Comparison of ENCODE assay signal across 9 cellular contexts in the genomic region with DNA sequence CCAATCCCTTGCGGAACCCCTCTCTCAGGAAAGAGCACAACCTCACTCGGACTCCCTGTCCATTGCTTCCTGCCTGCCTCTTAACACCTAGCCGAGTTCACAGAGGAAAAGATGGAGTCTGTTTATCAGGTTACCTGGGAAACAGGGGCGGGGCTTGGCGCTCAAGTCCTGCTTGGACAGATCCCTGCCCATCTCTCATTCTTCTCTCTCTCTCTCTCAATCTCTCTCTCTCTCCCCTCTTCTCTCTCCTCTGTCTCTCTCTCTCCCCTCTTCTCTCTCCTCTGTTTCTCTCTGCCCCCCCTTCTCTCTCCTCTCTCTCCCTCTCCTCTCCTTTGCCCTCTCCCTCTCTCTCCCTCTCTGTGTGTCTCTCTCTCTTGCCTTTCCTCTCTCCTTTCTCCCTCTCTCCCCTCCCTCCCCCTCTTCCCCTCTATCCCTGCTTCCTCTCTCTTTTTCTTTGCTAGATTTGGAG. TPM values are rescaled to one million over a fixed set of nuclear protein-coding genes. Genes with fewer than 3 reads are reported as not detected.
DNase-seq lines count a peak whose midpoint lies in the region; ATAC-seq and TF ChIP-seq lines count a peak whose summit lies in the region.
"Had no signal": no experiment of that assay in that cellular context is flagged by ENCODE, and none has a peak within 500 bp of the region (broad histone marks: within the 10 kb centered on the region; RNA-seq: fewer than 3 reads in every experiment).

A gene with protein sequence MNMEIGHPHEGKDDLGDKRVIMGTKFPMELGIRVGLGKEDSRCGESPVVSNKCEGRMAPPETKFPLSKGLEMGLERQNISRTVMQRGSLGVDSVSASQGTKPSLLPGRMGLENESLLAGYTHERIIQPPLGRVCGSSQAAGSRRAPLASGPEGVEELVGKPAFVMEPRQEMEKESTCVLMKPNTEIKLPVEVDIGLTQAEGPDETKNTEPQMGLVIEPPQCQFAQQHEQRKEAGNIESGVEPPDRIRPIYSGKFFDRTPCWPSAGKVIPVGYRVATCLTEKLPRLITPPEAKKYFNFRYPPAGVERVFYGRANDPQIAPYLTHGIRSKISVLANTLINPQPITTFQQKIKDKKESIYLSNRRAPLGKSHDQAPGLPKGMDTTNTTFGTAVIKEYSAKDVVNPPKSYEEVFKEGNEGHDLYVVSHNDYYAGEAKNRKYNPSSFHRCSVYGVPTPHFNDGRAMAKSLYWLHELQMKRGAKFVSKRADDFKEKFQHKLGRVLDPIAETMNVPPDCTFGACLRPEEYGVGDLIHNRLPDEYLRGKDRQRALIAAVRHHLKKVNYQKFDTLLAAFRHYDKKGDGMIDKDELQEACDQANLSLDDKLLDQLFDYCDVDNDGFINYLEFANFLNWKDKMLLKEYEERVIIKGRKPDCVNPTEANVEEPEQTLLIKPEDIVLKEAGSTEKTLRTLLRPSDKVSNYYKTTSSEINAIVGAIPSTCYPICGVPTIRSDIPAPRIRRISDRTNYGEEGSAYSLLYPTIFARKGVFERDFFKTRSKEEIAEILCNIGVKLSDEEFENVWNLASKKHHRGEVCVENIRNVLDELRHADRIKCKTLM (minus strand): TSS at position 120 of the 469 bp plus-strand sequence. CDS start 199 bp downstream, outside the sequence.

- no peak within 1 kb of the TSS for H3K27ac ChIP-seq in heart right ventricle
- H3K27ac ChIP-seq in upper lobe of right lung, result no peak within 1 kb of the TSS
- no peak within 1 kb of the TSS for H3K27ac ChIP-seq in tibial artery
- H3K27ac ChIP-seq in psoas muscle, result no peak within 1 kb of the TSS
- H3K27ac ChIP-seq: upper lobe of left lung had no signal

- H3K27me3 ChIP-seq in heart right ventricle, result peaks cover 0 to 11% (median 4%) of the 10 kb centered on the region in 7 donors
- peaks cover 4% of the 10 kb centered on the region for H3K27me3 ChIP-seq in upper lobe of right lung
- H3K27me3 ChIP-seq in tibial artery, result no peaks in the 10 kb centered on the region
- no peaks in the 10 kb centered on the region for H3K27me3 ChIP-seq in psoas muscle (ENCODE audit: insufficient read depth in 3 of 3, low read length in 2 of 3)
- H3K27me3 ChIP-seq: upper lobe of left lung had no signal

- H3K4me3 ChIP-seq in heart right ventricle, result no peak within 1 kb of the TSS
- H3K4me3 ChIP-seq in upper lobe of right lung, result no peak within 1 kb of the TSS
- no peak within 1 kb of the TSS for H3K4me3 ChIP-seq in tibial artery
- no peak within 1 kb of the TSS for H3K4me3 ChIP-seq in psoas muscle
- H3K4me3 ChIP-seq: upper lobe of left lung had no signal

- H3K9me3 ChIP-seq in heart right ventricle, result no peaks in the 10 kb centered on the region
- no peaks in the 10 kb centered on the region for H3K9me3 ChIP-seq in upper lobe of right lung
- no peaks in the 10 kb centered on the region for H3K9me3 ChIP-seq in tibial artery
- H3K9me3 ChIP-seq in psoas muscle, result no peaks in the 10 kb centered on the region
- H3K9me3 ChIP-seq: upper lobe of left lung had no signal

- WGBS in heart right ventricle, 2 donors, result 31 to 34% methylated on average over 5 of the region's 5 CpGs
- 39 to 55% (median 46%) methylated on average over 5 of the region's 5 CpGs for WGBS in psoas muscle, 3 donors

- peak; percentile 44 for DNase-seq in left cardiac atrium
- DNase-seq in heart right ventricle, result no peak
- peak; percentile 80 for DNase-seq in RPMI7951 (ENCODE audit: low read depth)
- DNase-seq in left ventricle myocardium superior, result peak; percentile 52
- peak; percentile 69 for DNase-seq in upper lobe of right lung
- DNase-seq in tibial artery, result no peak
- DNase-seq in psoas muscle, result no peak

- H3K36me3 ChIP-seq in heart right ventricle (no peaks in the 10 kb centered on the region), upper lobe of right lung (no peaks in the 10 kb centered on the region), tibial artery (no peaks in the 10 kb centered on the region), psoas muscle (ENCODE audit: insufficient read depth in 1 of 2, low read depth in 1 of 2) (no peaks in the 10 kb centered on the region)
- H3K36me3 ChIP-seq: upper lobe of left lung had no signal

- H3K4me1 ChIP-seq in heart right ventricle (peaks cover 0 to 21% (median 0%) of the 10 kb centered on the region in 9 donors), upper lobe of right lung (no peaks in the 10 kb centered on the region), tibial artery (no peaks in the 10 kb centered on the region), psoas muscle (no peaks in the 10 kb centered on the region)
- H3K4me1 ChIP-seq: upper lobe of left lung had no signal

- intact Hi-C loops in left cardiac atrium (cut with DNase I) (no loop called here), heart right ventricle (cut with DNase I) (no loop called here), left ventricle myocardium superior (cut with micrococcal nuclease) (no loop called here), upper lobe of right lung (cut with DNase I) (no loop called here), tibial artery (cut with DNase I; ENCODE audit: low total_unique reads) (no loop called here), psoas muscle (cut with DNase I) (no loop called here)

- TF ChIP-seq CTCF in heart right ventricle (IDR thresholded peaks at IDR 0.05) (no peak), upper lobe of right lung (IDR thresholded peaks at IDR 0.05) (no peak), tibial artery (IDR thresholded peaks at IDR 0.05) (no peak), psoas muscle (IDR thresholded peaks at IDR 0.05) (no peak)

- peak in 1 of 2 donors; percentile 44 for ATAC-seq in left cardiac atrium
- no peak for ATAC-seq in heart right ventricle
- ATAC-seq in left ventricle myocardium superior, result no peak
- ATAC-seq in upper lobe of right lung, result peak; percentile 52
- no peak for ATAC-seq in HG02678 (IDR thresholded peaks at IDR 0.05; ENCODE audit: unreplicated experiment)
- ATAC-seq in psoas muscle, result no peak

RNA-seq across cellular contexts. Expression of the gene that starts here (rescaled TPM):
- under 1 TPM; 0.59 to 0.76 TPM for total RNA-seq in left cardiac atrium
- total RNA-seq in heart right ventricle, result under 1 TPM in 8 of 10 donors, not detected in 2; 0.34 to 0.94 (median 0.64) TPM
- polyA plus RNA-seq in heart right ventricle, result 1 to 10 TPM in 1 of 2 donors, under 1 TPM in 1; 0.19 to 1.6 TPM
- total RNA-seq in RPMI7951 (2014; rRNA removed; shearing (Covaris generic)), result 1.1 and 1.6 TPM in 2 replicates
- not detected for total RNA-seq in left ventricle myocardium superior
- 0.90 TPM for total RNA-seq in upper lobe of right lung
- under 1 TPM in 2 of 4 donors, not detected in 2; 0.27 to 0.30 TPM for total RNA-seq in psoas muscle
- polyA plus RNA-seq in psoas muscle, result under 1 TPM in 2 of 3 donors, not detected in 1; 0.07 to 0.43 TPM

Comparison
In these comparisons a context has a peak if more than half of its experiments do, and no peak if none do; other contexts are left out.
1. Peak in DNase-seq in left cardiac atrium; RNA of the gene not detected or under 1 TPM.
2. Peak in DNase-seq in left ventricle myocardium superior; RNA of the gene not detected or under 1 TPM.
3. Peak in DNase-seq and ATAC-seq in upper lobe of right lung; RNA of the gene not detected or under 1 TPM.